8 cellular contexts compared by ENCODE assay signal in the genomic region with DNA sequence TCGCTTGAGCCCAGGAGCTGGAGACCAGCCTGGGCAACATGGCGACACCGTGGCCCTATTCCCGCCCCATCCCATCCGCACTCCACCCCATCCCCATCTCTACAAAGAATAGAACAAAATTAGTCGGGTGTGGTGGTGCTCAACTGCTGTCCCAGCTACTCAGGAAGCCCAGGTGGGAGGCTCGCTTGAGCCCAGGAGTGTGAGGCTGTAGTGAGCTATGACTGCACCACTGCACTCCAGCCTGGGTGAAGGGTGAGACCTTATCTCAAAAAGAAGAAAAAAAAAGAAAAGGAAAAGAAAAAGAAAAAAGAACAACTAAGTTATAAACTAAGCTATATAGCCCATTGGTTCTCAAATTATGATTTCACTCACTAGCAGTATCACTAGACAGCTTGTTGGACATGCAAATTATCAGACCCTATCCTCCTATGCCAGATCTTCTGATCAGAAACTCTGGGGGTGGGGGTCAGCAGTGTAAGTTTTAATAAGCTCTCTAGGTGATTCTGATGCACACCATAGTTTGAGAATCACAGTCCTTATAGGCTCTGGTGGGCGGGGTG. TPM values are rescaled to one million over a fixed set of nuclear protein-coding genes. Genes with fewer than 3 reads are reported as not detected.
A peak's percentile ranks its signal among the peaks of the same experiment; 100 is the strongest.
DNase-seq lines count a peak whose midpoint lies in the region; ATAC-seq and TF ChIP-seq lines count a peak whose summit lies in the region.

No MANE protein-coding gene starts in this region.

- H3K4me1 Mint-ChIP-seq in brain (peaks cover 51% of the 10 kb centered on the region), naive B cell (peaks cover 21 to 41% (median 38%) of the 10 kb centered on the region in 3 donors)

- H3K4me3 ChIP-seq in BLaER1 = peak overlapping the region; percentile 92

- H3K4me3 Mint-ChIP-seq in brain (peak overlapping the region; percentile 94 to 100 (median 94)), naive B cell (peak overlapping the region; percentile 89 to 100 (median 97))

- H3K36me3 ChIP-seq in BLaER1 = peaks cover 12% of the 10 kb centered on the region; the same call in 1 of the 2 replicates

- peak overlapping the region; percentile 95; the same call in 1 of the 2 replicates for H3K27ac ChIP-seq in BLaER1

- peak; percentile 5 for ATAC-seq in HG03378 (IDR thresholded peaks at IDR 0.05; ENCODE audit: unreplicated experiment)
- peak; percentile 20 to 21 for ATAC-seq in naive B cell (ENCODE audit: low read depth in 2 of 2)

- H3K9me3 ChIP-seq in BLaER1 = no peaks in the 10 kb centered on the region

- peak overlapping the region; percentile 98 to 99 (median 99) for H3K27ac Mint-ChIP-seq in brain
- H3K27ac Mint-ChIP-seq in naive B cell = peak overlapping the region; percentile 97 to 100 (median 98)

- H3K9me3 Mint-ChIP-seq in brain (peaks cover 0 to 2% (median 0%) of the 10 kb centered on the region in 5 experiments), naive B cell (no peaks in the 10 kb centered on the region)

- H4K20me1 ChIP-seq in BLaER1 = peaks cover 40% of the 10 kb centered on the region

- DNase-seq in naive B cell (no peak), dedifferentiated amniotic fluid mesenchymal stem cell (ENCODE audit: extremely low spot score) (no peak), NCI-H2227 treated with DMSO at 0.1 percent for 48 hours (lab: John Stamatoyannopoulos, UW) (no peak), H4 (ENCODE audit: low spot score) (no peak)
- no peak for DNase-seq in stimulated activated CD4-positive, alpha-beta T cell treated with anti-CD3 and anti-CD28 coated beads, Interleukin-12 subunit alpha, Interleukin-12 subunit beta, amount 100 ng/mL, for 4 hours

- H3K27me3 Mint-ChIP-seq in brain (peaks cover 9% of the 10 kb centered on the region), naive B cell (no peaks in the 10 kb centered on the region)

- peaks cover 29% of the 10 kb centered on the region for H3K36me3 Mint-ChIP-seq in brain
- H3K36me3 Mint-ChIP-seq in naive B cell = no peaks in the 10 kb centered on the region

- H3K27me3 ChIP-seq in BLaER1 = no peaks in the 10 kb centered on the region

- peaks cover 44% of the 10 kb centered on the region for H3K4me1 ChIP-seq in BLaER1

- no peak for TF ChIP-seq CTCF in brain (conservative IDR thresholded peaks at IDR 0.05)

- peak overlapping the region; percentile 97; the same call in 1 of the 2 replicates for H3K9ac ChIP-seq in BLaER1

- H3K4me2 ChIP-seq in BLaER1 = peak overlapping the region; percentile 82

RNA-seq across cellular contexts. Expression of a gene that starts 0.5 kb away (rescaled TPM):
- 17.7 TPM for polyA plus RNA-seq in brain (ENCODE audit: insufficient read depth, low read depth, low replicate concordance)
- polyA plus RNA-seq in naive B cell (ENCODE audit: low read depth in 6 of 6) = 10 to 100 TPM in 5 of 6 donors, 1 to 10 TPM in 1; 8.1 to 36.0 (median 25.3) TPM
- total RNA-seq in H4 (2014; rRNA removed; shearing (Covaris generic)) = 25.4 and 32.5 TPM in 2 replicates

RNA-seq across cellular contexts. Expression of a gene that starts 59.4 kb away (rescaled TPM):
- polyA plus RNA-seq in brain (ENCODE audit: insufficient read depth, low read depth, low replicate concordance) = 215 TPM
- 10 to 100 TPM; 32.1 to 46.8 (median 34.5) TPM for polyA plus RNA-seq in naive B cell (ENCODE audit: low read depth in 6 of 6)
- 154 and 162 TPM in 2 replicates for total RNA-seq in H4 (2014; rRNA removed; shearing (Covaris generic))
